Comparison of ENCODE assay signal across 8 cellular contexts in the genomic region with DNA sequence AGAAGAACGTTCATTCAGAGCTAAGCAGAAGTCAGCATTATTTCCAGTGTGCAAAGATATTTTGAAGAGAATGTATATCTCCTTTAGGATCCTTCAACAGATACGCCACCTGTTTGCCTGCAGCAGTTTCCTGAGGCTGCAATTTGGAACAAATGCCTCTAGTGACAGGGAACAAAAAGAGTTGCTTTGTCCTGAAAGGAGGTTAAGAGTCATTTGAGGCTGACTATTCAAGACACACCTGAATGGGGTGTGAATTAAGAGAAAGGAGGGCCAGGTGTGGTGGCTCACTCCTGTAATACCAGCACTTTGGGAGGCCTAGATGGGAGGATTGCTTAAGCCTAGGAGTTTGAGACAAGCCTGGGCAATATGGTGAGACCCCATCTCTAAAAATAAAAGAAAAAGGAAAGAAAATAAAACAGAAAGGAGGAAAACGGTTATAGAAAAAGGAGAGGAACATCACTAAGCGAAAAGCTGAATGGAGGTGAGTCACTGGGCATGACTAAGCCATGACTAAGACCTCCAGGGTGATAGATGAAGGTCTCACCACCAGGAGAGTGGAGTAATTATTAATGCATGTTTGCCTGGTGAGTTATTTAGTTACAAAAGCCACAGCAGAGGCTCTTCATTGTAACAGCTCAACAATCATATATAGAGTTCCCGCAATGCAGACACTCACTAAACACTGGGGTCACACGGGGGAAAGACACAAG.
A peak's percentile ranks its signal among the peaks of the same experiment; 100 is the strongest.
DNase-seq lines count a peak whose midpoint lies in the region; ATAC-seq lines count a peak whose summit lies in the region.
"Had no signal": no experiment of that assay in that cellular context is flagged by ENCODE, and none has a peak within 500 bp of the region (broad histone marks: within the 10 kb centered on the region; RNA-seq: fewer than 3 reads in every experiment).

No MANE protein-coding gene starts in this region.

- DNase-seq in SJSA1 (ENCODE audit: low read depth in 1 of 2, low spot score in 2 of 2) (peak; percentile 89 to 91), mucosa of gallbladder (ENCODE audit: low spot score) (peak; percentile 67), T-helper 9 cell (no peak), cortex of kidney (lab: John Stamatoyannopoulos, UW) (no peak), ureter (ENCODE audit: low spot score) (no peak)
- DNase-seq: activated B cell treated with CpG ODN at 0.5 μM for 24 hours had no signal

- no peak overlapping the region for H3K4me3 ChIP-seq in SJSA1

- H3K27me3 ChIP-seq in SJSA1 (replicated peaks) = no peaks in the 10 kb centered on the region

- H3K4me1 ChIP-seq in SJSA1 (replicated peaks) = peaks cover 25% of the 10 kb centered on the region

- 0 out of 2 replicates have a peak, but pooled peaks cover 3% of the 10 kb centered on the region for H3K36me3 ChIP-seq in SJSA1

- no peaks in the 10 kb centered on the region for H3K9me3 ChIP-seq in SJSA1 (replicated peaks)

- ATAC-seq in GM18868 (IDR thresholded peaks at IDR 0.05; ENCODE audit: unreplicated experiment) = peak; percentile 79
- peak; percentile 91 for ATAC-seq in HG02642 (IDR thresholded peaks at IDR 0.05; ENCODE audit: poor library complexity, unreplicated experiment)

- H3K27ac ChIP-seq in SJSA1 = peak overlapping the region; percentile 80

Comparison
In these comparisons a context has a peak if more than half of its experiments do, and no peak if none do; other contexts are left out.
1. DNase-seq: peak in SJSA1 (2 of 2) and mucosa of gallbladder (single experiment); none in T-helper 9 cell (single experiment), cortex of kidney (single experiment) and ureter (single experiment).